Comparison of ENCODE assay signal across 1 cellular context in the genomic region with DNA sequence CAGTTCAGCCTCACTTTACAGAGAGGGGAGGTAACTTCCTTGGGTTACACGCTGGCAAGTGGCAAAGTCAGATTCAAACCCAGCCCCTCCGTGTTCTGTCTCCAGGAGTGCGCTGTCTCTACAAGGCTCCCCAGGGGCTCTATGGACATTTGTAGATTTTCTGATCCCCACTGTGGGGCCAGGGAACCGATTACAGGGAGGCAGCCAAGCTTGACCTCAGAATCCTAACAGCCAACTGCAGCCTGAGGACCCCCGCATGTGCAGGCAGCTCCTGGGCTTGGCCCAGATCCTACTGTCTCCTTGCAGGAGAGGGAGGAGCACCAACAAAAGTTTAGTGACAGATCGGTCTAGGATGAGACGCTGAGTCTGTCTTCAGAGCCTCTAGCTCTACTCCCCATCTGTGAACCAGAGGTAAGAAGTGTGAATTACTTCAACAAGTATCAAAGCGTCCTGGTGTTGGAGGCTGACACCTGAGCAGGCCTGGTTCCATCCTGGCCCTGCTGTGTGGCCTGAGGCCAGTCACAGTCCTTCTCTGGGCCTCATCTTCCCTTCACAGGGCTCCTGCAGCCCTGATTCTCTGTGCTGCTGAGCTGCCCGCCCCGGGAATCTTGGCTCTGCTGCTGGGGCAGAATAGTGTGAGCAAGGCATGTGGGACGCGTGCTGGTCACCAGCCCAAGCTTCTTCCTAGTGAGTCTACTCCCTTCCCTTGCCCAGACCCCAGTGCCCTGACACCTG.
TF ChIP-seq lines count a peak whose summit lies in the region.

No MANE protein-coding gene starts in this region.

TF ChIP-seq in A549, 52 proteins besides CTCF, POLR2A, EP300 and RAD21 (continued from another document):
- TF ChIP-seq PBX3 (IDR thresholded peaks at IDR 0.05): no peak
